1 cellular context compared by ENCODE assay signal in the genomic region with DNA sequence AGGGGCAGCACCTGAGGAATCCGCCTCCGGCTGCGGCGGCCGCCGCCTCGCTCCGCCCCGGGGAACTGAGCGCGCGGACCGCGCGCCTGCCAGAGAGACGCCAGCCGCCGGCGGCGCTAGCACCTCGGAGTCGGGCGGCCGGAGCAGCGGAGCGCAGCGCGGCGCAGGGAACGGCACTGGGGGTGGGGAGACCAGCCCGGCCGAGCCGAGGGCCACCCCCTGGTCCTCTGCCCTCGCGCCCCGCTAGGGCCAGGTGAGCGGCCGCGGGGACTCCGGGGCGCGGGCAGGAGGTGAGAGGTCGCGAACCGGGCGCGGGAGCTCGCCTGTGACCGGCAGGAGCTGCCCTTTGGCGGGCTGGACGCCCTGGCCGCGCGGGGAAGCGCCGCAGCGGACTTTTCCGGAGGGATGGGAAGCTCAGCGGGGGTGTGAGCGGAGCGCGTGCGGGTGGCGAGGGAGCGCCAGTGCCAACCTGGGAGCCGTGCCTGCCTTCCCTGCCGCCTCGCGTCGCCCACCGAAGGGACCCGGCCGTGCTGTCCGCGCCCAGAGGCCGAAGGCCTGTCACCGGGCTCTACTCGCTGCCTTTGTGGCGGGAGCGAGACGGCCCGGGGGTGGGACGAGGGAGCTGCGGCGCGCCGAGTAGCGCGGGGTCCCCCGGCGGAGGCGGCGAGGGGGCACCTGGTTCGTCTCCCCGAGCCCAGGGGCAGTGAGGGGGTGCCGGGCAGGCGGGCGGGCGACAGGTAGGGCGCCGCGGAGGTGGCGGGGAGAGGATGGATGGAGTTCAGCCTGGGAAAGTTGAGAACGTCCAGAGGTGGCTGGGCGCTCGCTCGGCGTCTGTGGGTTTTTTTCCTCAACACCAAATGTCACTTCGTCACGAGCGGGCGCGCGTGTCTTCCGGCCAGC.
TF ChIP-seq lines count a peak whose summit lies in the region.

Gene GREB1L, plus strand, starts transcription at position 92 of the 900 bp plus-strand sequence. CDS start 141,287 bp downstream, outside the sequence.

TF ChIP-seq in HEK293, 187 proteins besides CTCF, POLR2A, EP300 and RAD21 (continued from another document):
- no peak for TF ChIP-seq ZBTB49 (tag by site-specific recombination; IDR thresholded peaks at IDR 0.05; ENCODE audit: low read depth)
- TF ChIP-seq KLF16 (tag by site-specific recombination; IDR thresholded peaks at IDR 0.05) = peak; percentile 51; the same call in 1 of the 2 replicates
- TF ChIP-seq PRDM6 (tag by site-specific recombination; IDR thresholded peaks at IDR 0.05) = no peak
- no peak for TF ChIP-seq BCL11A (tag by site-specific recombination; IDR thresholded peaks at IDR 0.05; ENCODE audit: low read depth)
- no peak for TF ChIP-seq OVOL3 (tag by site-specific recombination; IDR thresholded peaks at IDR 0.05)
- TF ChIP-seq AEBP2 (tag by site-specific recombination; IDR thresholded peaks at IDR 0.05; ENCODE audit: borderline replicate concordance) = no peak
- peak; percentile 52; the same call in 1 of the 2 replicates for TF ChIP-seq IKZF3 (tag by site-specific recombination; IDR thresholded peaks at IDR 0.05)
- TF ChIP-seq ZNF670 (tag by site-specific recombination; IDR thresholded peaks at IDR 0.05; ENCODE audit: low read depth) = no peak
- TF ChIP-seq, protein P1, sequence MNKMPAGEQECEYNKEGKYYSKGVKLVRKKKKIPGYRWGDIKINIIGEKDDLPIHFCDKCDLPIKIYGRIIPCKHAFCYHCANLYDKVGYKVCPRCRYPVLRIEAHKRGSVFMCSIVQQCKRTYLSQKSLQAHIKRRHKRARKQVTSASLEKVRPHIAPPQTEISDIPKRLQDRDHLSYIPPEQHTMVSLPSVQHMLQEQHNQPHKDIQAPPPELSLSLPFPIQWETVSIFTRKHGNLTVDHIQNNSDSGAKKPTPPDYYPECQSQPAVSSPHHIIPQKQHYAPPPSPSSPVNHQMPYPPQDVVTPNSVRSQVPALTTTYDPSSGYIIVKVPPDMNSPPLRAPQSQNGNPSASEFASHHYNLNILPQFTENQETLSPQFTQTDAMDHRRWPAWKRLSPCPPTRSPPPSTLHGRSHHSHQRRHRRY (tag by site-specific recombination; IDR thresholded peaks at IDR 0.05) = no peak
- no peak for TF ChIP-seq ZNF776 (tag by site-specific recombination; IDR thresholded peaks at IDR 0.05; ENCODE audit: borderline replicate concordance)
- no peak for TF ChIP-seq ZNF558 (tag by site-specific recombination; IDR thresholded peaks at IDR 0.05)
- no peak for TF ChIP-seq ZNF132 (tag by site-specific recombination; IDR thresholded peaks at IDR 0.05; ENCODE audit: borderline replicate concordance)
- TF ChIP-seq HOXD13 (CRISPR knock-in tag; IDR thresholded peaks at IDR 0.05; ENCODE audit: borderline replicate concordance) = 0 out of 2 replicates have a peak, but pooled peaks have one; percentile 41
- TF ChIP-seq, protein P2, sequence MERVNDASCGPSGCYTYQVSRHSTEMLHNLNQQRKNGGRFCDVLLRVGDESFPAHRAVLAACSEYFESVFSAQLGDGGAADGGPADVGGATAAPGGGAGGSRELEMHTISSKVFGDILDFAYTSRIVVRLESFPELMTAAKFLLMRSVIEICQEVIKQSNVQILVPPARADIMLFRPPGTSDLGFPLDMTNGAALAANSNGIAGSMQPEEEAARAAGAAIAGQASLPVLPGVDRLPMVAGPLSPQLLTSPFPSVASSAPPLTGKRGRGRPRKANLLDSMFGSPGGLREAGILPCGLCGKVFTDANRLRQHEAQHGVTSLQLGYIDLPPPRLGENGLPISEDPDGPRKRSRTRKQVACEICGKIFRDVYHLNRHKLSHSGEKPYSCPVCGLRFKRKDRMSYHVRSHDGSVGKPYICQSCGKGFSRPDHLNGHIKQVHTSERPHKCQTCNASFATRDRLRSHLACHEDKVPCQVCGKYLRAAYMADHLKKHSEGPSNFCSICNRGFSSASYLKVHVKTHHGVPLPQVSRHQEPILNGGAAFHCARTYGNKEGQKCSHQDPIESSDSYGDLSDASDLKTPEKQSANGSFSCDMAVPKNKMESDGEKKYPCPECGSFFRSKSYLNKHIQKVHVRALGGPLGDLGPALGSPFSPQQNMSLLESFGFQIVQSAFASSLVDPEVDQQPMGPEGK (tag by site-specific recombination; IDR thresholded peaks at IDR 0.05) = 0 out of 2 replicates have a peak, but pooled peaks have one; percentile 30
- no peak for TF ChIP-seq ZNF311 (tag by site-specific recombination; IDR thresholded peaks at IDR 0.05; ENCODE audit: borderline replicate concordance)
